In the genomic region with DNA sequence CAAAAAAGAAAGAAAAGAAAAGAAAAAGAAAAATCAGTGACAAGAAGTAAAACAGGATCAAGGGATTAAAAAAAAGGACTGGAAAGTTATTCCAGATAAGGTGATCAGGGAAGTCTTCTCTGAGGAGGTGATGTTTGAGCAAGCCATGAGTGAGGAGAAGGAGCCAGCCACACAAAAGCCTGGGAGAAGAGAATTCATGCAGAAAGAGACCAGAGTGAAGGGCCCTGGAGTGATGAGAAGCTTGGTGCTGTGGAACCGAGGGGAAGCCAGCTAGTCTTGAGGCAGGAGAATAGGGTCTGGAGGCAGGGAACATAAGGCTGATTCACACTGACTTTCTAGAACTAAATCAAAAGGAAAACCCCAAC, we compare ENCODE assay signal across 1 cellular context.
TF ChIP-seq lines count a peak whose summit lies in the region.

No MANE protein-coding gene starts in this region.

TF ChIP-seq in H1, 55 proteins besides CTCF, POLR2A, EP300 and RAD21:
- TF ChIP-seq SRF (IDR thresholded peaks at IDR 0.05; ENCODE audit: low read depth, low read length) (no peak), RBBP5 (IDR thresholded peaks at IDR 0.05; ENCODE audit: borderline replicate concordance, low read depth, low read length) (no peak), ASH2L (IDR thresholded peaks at IDR 0.05; ENCODE audit: low read length) (no peak), SP2 (IDR thresholded peaks at IDR 0.05; ENCODE audit: low read length) (no peak), SIN3A (conservative IDR thresholded peaks at IDR 0.05 in 1 of 2, IDR thresholded peaks at IDR 0.05 in 1 of 2; ENCODE audit: low read depth in 1 of 2, low read length in 2 of 2) (no peak), CTBP2 (IDR thresholded peaks at IDR 0.05; ENCODE audit: borderline replicate concordance, insufficient read depth, insufficient read length, low read length) (no peak), YY1 (IDR thresholded peaks at IDR 0.05; ENCODE audit: low read depth, low read length) (no peak), TCF12 (IDR thresholded peaks at IDR 0.05; ENCODE audit: low read depth, low read length) (no peak)
